ENCODE assay signal across 26 cellular contexts in the genomic region with DNA sequence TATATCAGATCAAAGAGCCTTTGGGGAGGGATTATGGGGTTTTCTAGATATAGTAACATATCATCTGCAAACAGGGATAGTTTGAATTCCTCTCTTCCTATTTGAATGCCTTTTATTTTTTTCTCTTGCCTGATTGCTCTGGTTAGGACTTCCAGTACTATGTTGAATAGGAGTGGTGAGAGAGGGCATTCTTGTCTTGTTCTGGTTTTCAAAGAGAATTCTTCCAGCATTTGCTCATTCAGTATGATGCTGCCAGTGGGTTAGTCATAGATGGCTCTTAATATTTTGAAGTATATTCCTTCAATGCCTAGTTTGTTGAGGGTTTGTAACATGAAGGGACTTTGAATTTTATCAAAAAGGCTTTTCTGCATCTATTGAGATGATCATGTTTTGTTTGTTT. TPM values are rescaled to one million over a fixed set of nuclear protein-coding genes. Genes with fewer than 3 reads are reported as not detected.
DNase-seq lines count a peak whose midpoint lies in the region; ATAC-seq lines count a peak whose summit lies in the region.
"Had no signal": no experiment of that assay in that cellular context is flagged by ENCODE, and none has a peak within 500 bp of the region (broad histone marks: within the 10 kb centered on the region; RNA-seq: fewer than 3 reads in every experiment).

No MANE protein-coding gene starts in this region.

- no peak for ATAC-seq in HG03342 (IDR thresholded peaks at IDR 0.05; ENCODE audit: unreplicated experiment)
- ATAC-seq: HCT116; naive thymus-derived CD4-positive, alpha-beta T cell; stimulated activated effector memory CD8-positive, alpha-beta T cell treated with anti-CD3 and anti-CD28 coated beads, Interleukin-12 subunit alpha, Interleukin-12 subunit beta, amount 100 ng/mL, for 72 hours had no signal

- DNase-seq in EL (peak; percentile 31), RKO (ENCODE audit: low spot score) (peak; percentile 2), dedifferentiated amniotic fluid mesenchymal stem cell (ENCODE audit: extremely low spot score) (peak; percentile 23), myocyte (ENCODE audit: low read depth) (peak; percentile 12), GDM1 (lab: John Stamatoyannopoulos, UW) (no peak), NOMO-1 (lab: John Stamatoyannopoulos, UW; ENCODE audit: unreplicated experiment in 2 of 2) (no peak)
- no peak for DNase-seq in activated CD4-positive, alpha-beta T cell treated with anti-CD3 and anti-CD28 coated beads, Interleukin-2, amount 50 U/mL, for 4 hours
- DNase-seq: activated B cell treated with CpG ODN at 0.5 μM for 24 hours; activated CD4-positive, alpha-beta memory T cell treated with anti-CD3 and anti-CD28 coated beads for 36 hours; activated CD8-positive, alpha-beta memory T cell treated with anti-CD3 and anti-CD28 coated beads, Interleukin-2, amount 50 U/mL, for 48 hours; activated naive CD8-positive, alpha-beta T cell treated with anti-CD3 and anti-CD28 coated beads, Interleukin-2, amount 10 ng/mL, durations not matched to agents 7 days and 5 days; Caco-2; DMS79; esophagus squamous epithelium; naive thymus-derived CD4-positive, alpha-beta T cell; NCI-H1105 treated with DMSO at 0.1 percent for 48 hours; NCI-H2029; NCI-H2227 treated with DMSO at 0.1 percent for 48 hours; NCI-H774; retina; SHP77; stimulated activated CD4-positive, alpha-beta T cell treated with anti-CD3 and anti-CD28 coated beads, Interleukin-2, amount 100 ng/mL, for 48 hours; T1000 had no signal

RNA-seq across cellular contexts. Expression of a gene that starts 25.6 kb away (rescaled TPM):
- 37.4 and 37.5 TPM in 2 replicates for total RNA-seq in myocyte
- 10.2 TPM for polyA plus RNA-seq in myocyte (2012)

Comparison
In these comparisons a context has a peak if more than half of its experiments do, and no peak if none do; other contexts are left out.
1. DNase-seq: peak in EL (single experiment), RKO (single experiment), dedifferentiated amniotic fluid mesenchymal stem cell (single experiment) and myocyte (single experiment); none in GDM1 (single experiment), activated CD4-positive, alpha-beta T cell treated with anti-CD3 and anti-CD28 coated beads, Interleukin-2, amount 50 U/mL, for 4 hours (0 of 2) and NOMO-1 (0 of 2).